ENCODE assay signal across 18 cellular contexts in genomic region chr16:84889066-84889465, GRCh38.
"Had no signal": no experiment of that assay in that cellular context is flagged by ENCODE, and none has a peak within 500 bp of the region (broad histone marks: within the 10 kb centered on the region; RNA-seq: fewer than 3 reads in every experiment).

No MANE protein-coding gene starts in this region.

- H3K27ac ChIP-seq: parathyroid adenoma, thoracic aorta had no signal

- H3K4me3 ChIP-seq: stomach, thoracic aorta had no signal

- H3K9ac ChIP-seq: parathyroid adenoma had no signal

- FAIRE-seq: keratinocyte, TTC549 had no signal

- H3K27me3 ChIP-seq: stomach had no signal

- H2AFZ ChIP-seq: parathyroid adenoma had no signal

- ATAC-seq: activated CD8-positive, alpha-beta T cell treated with anti-CD3 and anti-CD28 coated beads, Interleukin-2, amount 10 ng/mL, durations not matched to agents 7 days and 5 days; left ventricle myocardium superior had no signal

- H3K79me2 ChIP-seq: parathyroid adenoma had no signal

- DNase-seq: activated B cell treated with CpG ODN at 0.5 μM for 24 hours; activated CD4-positive, alpha-beta T cell treated with anti-CD3 and anti-CD28 coated beads, Interleukin-2, amount 10 ng/mL, durations not matched to agents 24 days and 14 days; activated CD8-positive, alpha-beta memory T cell treated with anti-CD3 and anti-CD28 coated beads, Interleukin-2, amount 50 U/mL, for 4 hours; activated CD8-positive, alpha-beta T cell treated with anti-CD3 and anti-CD28 coated beads, Interleukin-2, amount 10 ng/mL, durations not matched to agents 7 days and 5 days; activated gamma-delta T cell treated with Interleukin-2 at 50 U/mL for 16 hours; activated naive CD8-positive, alpha-beta T cell treated with anti-CD3 and anti-CD28 coated beads for 36 hours; activated T-cell treated with anti-CD3 and anti-CD28 coated beads, Interleukin-2, amount 50 U/mL, for 48 hours; cerebellar nuclear complex; effector memory CD4-positive, alpha-beta T cell; left ventricle myocardium superior; stimulated activated CD4-positive, alpha-beta T cell treated with anti-CD3 and anti-CD28 coated beads, Interleukin-12 subunit alpha, Interleukin-12 subunit beta, amount 100 ng/mL, for 4 hours; stimulated activated CD4-positive, alpha-beta T cell treated with anti-CD3 and anti-CD28 coated beads, Interleukin-2, amount 100 ng/mL, for 24 hours; stomach; T-helper 2 cell had no signal

- H3K36me3 ChIP-seq: thoracic aorta had no signal

- H3K9me3 ChIP-seq: stomach, thoracic aorta had no signal
